Comparison of ENCODE assay signal across 31 cellular contexts in the genomic region with DNA sequence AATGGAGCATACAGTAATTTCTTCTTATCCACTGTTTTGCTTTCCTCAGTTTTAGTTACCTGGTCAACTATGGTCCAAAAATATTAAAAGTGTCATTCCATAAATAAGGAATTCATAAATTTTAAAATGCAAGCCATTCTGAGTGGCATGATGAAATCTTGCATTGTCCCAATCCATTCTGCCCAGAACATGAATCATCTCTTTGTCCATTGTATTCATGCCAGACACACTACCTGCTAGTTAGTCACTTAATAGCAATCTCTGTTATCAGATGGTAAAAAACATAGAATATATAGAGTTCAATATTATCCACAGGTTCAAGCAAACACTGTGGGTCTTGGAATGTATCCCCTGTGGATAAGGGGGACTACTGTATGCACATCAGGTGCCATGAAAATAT.
"Had no signal": no experiment of that assay in that cellular context is flagged by ENCODE, and none has a peak within 500 bp of the region (broad histone marks: within the 10 kb centered on the region; RNA-seq: fewer than 3 reads in every experiment).

No MANE protein-coding gene starts in this region.

- H3K27ac ChIP-seq: ascending aorta, body of pancreas, SJSA1 had no signal

- H3K36me3 ChIP-seq: ascending aorta, MG63, SJSA1 had no signal

- H3K4me3 ChIP-seq: ascending aorta, body of pancreas, MG63, SJSA1 had no signal

- ATAC-seq: activated naive CD4-positive, alpha-beta T cell treated with anti-CD3 and anti-CD28 coated beads, Interleukin-2, amount 50 U/mL, for 72 hours; activated naive CD8-positive, alpha-beta T cell treated with anti-CD3 and anti-CD28 coated beads, Interleukin-2, amount 50 U/mL, for 24 hours; activated T-cell treated with anti-CD3 and anti-CD28 coated beads, Interleukin-2, amount 50 U/mL, for 4 hours; body of pancreas; Panc1; T-helper 17 cell had no signal

- H3K27ac Mint-ChIP-seq: activated B cell treated with CpG ODN at 0.5 μM for 24 hours; activated CD4-positive, alpha-beta memory T cell treated with anti-CD3 and anti-CD28 coated beads for 36 hours; activated CD4-positive, alpha-beta T cell treated with anti-CD3 and anti-CD28 coated beads, Interleukin-2, amount 10 ng/mL, durations not matched to agents 7 days and 5 days; activated naive CD4-positive, alpha-beta T cell treated with anti-CD3 and anti-CD28 coated beads, Interleukin-2, amount 50 U/mL, for 72 hours; activated naive CD8-positive, alpha-beta T cell treated with anti-CD3 and anti-CD28 coated beads, Interleukin-2, amount 50 U/mL, for 24 hours; T-helper 17 cell had no signal

- H3K4me1 Mint-ChIP-seq: activated B cell treated with CpG ODN at 0.5 μM for 24 hours; activated CD4-positive, alpha-beta T cell treated with anti-CD3 and anti-CD28 coated beads, Interleukin-2, amount 10 ng/mL, durations not matched to agents 7 days and 5 days; activated naive CD8-positive, alpha-beta T cell treated with anti-CD3 and anti-CD28 coated beads, Interleukin-2, amount 50 U/mL, for 24 hours; central memory CD8-positive, alpha-beta T cell; T-helper 17 cell had no signal

- H3K36me3 Mint-ChIP-seq: activated CD4-positive, alpha-beta memory T cell treated with anti-CD3 and anti-CD28 coated beads for 36 hours had no signal

- H3K27me3 Mint-ChIP-seq: activated B cell treated with CpG ODN at 0.5 μM for 24 hours; activated CD4-positive, alpha-beta memory T cell treated with anti-CD3 and anti-CD28 coated beads for 36 hours; activated CD4-positive, alpha-beta T cell treated with anti-CD3 and anti-CD28 coated beads, Interleukin-2, amount 10 ng/mL, durations not matched to agents 7 days and 5 days; activated naive CD8-positive, alpha-beta T cell treated with anti-CD3 and anti-CD28 coated beads, Interleukin-2, amount 50 U/mL, for 24 hours; central memory CD8-positive, alpha-beta T cell; T-helper 17 cell had no signal

- DNase-seq: activated B cell treated with CpG ODN at 0.5 μM for 24 hours; activated CD4-positive, alpha-beta memory T cell treated with anti-CD3 and anti-CD28 coated beads for 36 hours; activated CD4-positive, alpha-beta T cell treated with anti-CD3 and anti-CD28 coated beads for 1 hour; activated CD4-positive, alpha-beta T cell treated with anti-CD3 and anti-CD28 coated beads, Interleukin-2, amount 10 ng/mL, durations not matched to agents 7 days and 5 days; activated CD8-positive, alpha-beta memory T cell treated with anti-CD3 and anti-CD28 coated beads for 24 hours; activated effector memory CD4-positive, alpha-beta T cell treated with anti-CD3 and anti-CD28 coated beads, Interleukin-2, amount 50 U/mL, for 16 hours; activated naive CD4-positive, alpha-beta T cell treated with Interleukin-2 at 50 U/mL for 16 hours; activated naive CD8-positive, alpha-beta T cell treated with anti-CD3 and anti-CD28 coated beads, Interleukin-2, amount 50 U/mL, for 24 hours; activated T-cell treated with anti-CD3 and anti-CD28 coated beads, Interleukin-2, amount 50 U/mL, for 4 hours; amniotic stem cell; body of pancreas; MG63; MV-4-11; NCI-H1092 treated with DMSO at 0.1 percent for 48 hours; NCI-H1417 treated with DMSO at 0.1 percent for 48 hours; NCI-H1694; NCI-H2029; NCI-H2107; NCI-H2171 treated with DMSO at 0.1 percent for 48 hours; NCI-H226; NCI-H526; NCI-H82; Right ventricle myocardium superior; RPMI8226; T-helper 17 cell; T-helper 9 cell had no signal

- H3K4me1 ChIP-seq: ascending aorta, body of pancreas, SJSA1 had no signal

- H3K27me3 ChIP-seq: ascending aorta, body of pancreas, MG63, SJSA1 had no signal

- H3K4me3 Mint-ChIP-seq: activated B cell treated with CpG ODN at 0.5 μM for 24 hours; activated CD4-positive, alpha-beta memory T cell treated with anti-CD3 and anti-CD28 coated beads for 36 hours; activated CD4-positive, alpha-beta T cell treated with anti-CD3 and anti-CD28 coated beads, Interleukin-2, amount 10 ng/mL, durations not matched to agents 7 days and 5 days; activated naive CD8-positive, alpha-beta T cell treated with anti-CD3 and anti-CD28 coated beads, Interleukin-2, amount 50 U/mL, for 24 hours; activated T-cell treated with anti-CD3 and anti-CD28 coated beads, Interleukin-2, amount 50 U/mL, for 4 hours; central memory CD8-positive, alpha-beta T cell; T-helper 17 cell had no signal
